14 cellular contexts compared by ENCODE assay signal in genomic region chr4:139816856-139817255, GRCh38.
DNase-seq lines count a peak whose midpoint lies in the region; ATAC-seq, FAIRE-seq and TF ChIP-seq lines count a peak whose summit lies in the region.
"Had no signal": no experiment of that assay in that cellular context is flagged by ENCODE, and none has a peak within 500 bp of the region (broad histone marks: within the 10 kb centered on the region; RNA-seq: fewer than 3 reads in every experiment).

No MANE protein-coding gene starts in this region.

- whole genome bisulfite sequencing in A549 (ENCODE audit: missing lambda C conversion rate): 95% methylated on average over 3 of the region's 3 CpGs
- 75 to 94% methylated on average over 1 to 3 of the region's 3 CpGs for WGBS in gastroesophageal sphincter (ENCODE audit: low coverage in 1 of 2), 2 donors

- no peak for TF ChIP-seq RAD21 in A549 (conservative IDR thresholded peaks at IDR 0.05 in 1 of 2, IDR thresholded peaks at IDR 0.05 in 1 of 2)

- TF ChIP-seq CTCF in A549 (IDR thresholded peaks at IDR 0.05) (no peak), gastroesophageal sphincter (IDR thresholded peaks at IDR 0.05) (no peak), osteocyte (IDR thresholded peaks at IDR 0.05) (no peak)
- TF ChIP-seq CTCF in CD4-positive, alpha-beta T cell (IDR thresholded peaks at IDR 0.05): no peak

- H3K36me3 Mint-ChIP-seq in osteocyte (ENCODE audit: unreplicated experiment): no peaks in the 10 kb centered on the region
- no peaks in the 10 kb centered on the region for H3K36me3 Mint-ChIP-seq in CD4-positive, alpha-beta T cell (ENCODE audit: low read depth)

- H3K4me3 Mint-ChIP-seq in osteocyte (ENCODE audit: unreplicated experiment): peak overlapping the region; percentile 78
- no peak overlapping the region for H3K4me3 Mint-ChIP-seq in CD4-positive, alpha-beta T cell
- H3K4me3 Mint-ChIP-seq: activated T-helper 1 cell treated with anti-CD3 and anti-CD28 coated beads, Interleukin-12 subunit alpha, Interleukin-12 subunit beta, Interleukin-2, Interleukin-4 antibody, amounts not matched to agents 30 ng/mL and 10 ng/mL and 1 ng/mL, durations not matched to agents 14 hours and 24 hours and 36 hours had no signal

- H3K9me3 ChIP-seq in A549: no peaks in the 10 kb centered on the region
- H3K9me3 ChIP-seq in gastroesophageal sphincter: no peaks in the 10 kb centered on the region
- no peaks in the 10 kb centered on the region for H3K9me3 ChIP-seq in CD4-positive, alpha-beta T cell (ENCODE audit: control insufficient read depth, low read length)
- H3K9me3 ChIP-seq: Caco-2 had no signal

- CTCF ChIA-PET in A549 (lab: Yijun Ruan, JAX): no interaction called here
- CTCF ChIA-PET in CD4-positive, alpha-beta T cell (lab: Charles Lee): no interaction called here

- no peak for TF ChIP-seq POLR2A in A549 (IDR thresholded peaks at IDR 0.05; ENCODE audit: low read length)
- TF ChIP-seq POLR2A in gastroesophageal sphincter (IDR thresholded peaks at IDR 0.05): no peak

- POLR2A ChIA-PET in A549 (lab: Yijun Ruan, JAX): no interaction called here
- POLR2A ChIA-PET in CD4-positive, alpha-beta T cell (lab: Charles Lee): no interaction called here

- H3K36me3 ChIP-seq in gastroesophageal sphincter: no peaks in the 10 kb centered on the region

- FAIRE-seq in A549 (lab: Jason Lieb, UNC): no peak
- FAIRE-seq: colon had no signal

- H3K4me1 Mint-ChIP-seq in osteocyte (ENCODE audit: unreplicated experiment): peaks cover 16% of the 10 kb centered on the region
- H3K4me1 Mint-ChIP-seq in CD4-positive, alpha-beta T cell (ENCODE audit: low read depth): no peaks in the 10 kb centered on the region

- H3K27ac ChIP-seq in A549: no peak overlapping the region
- H3K27ac ChIP-seq in gastroesophageal sphincter: peak overlapping the region in 3 of 4 donors; percentile 78 to 83 (median 81)
- no peak overlapping the region for H3K27ac ChIP-seq in CD4-positive, alpha-beta T cell (ENCODE audit: low read depth, low read length)

- intact Hi-C loops in CD4-positive, alpha-beta T cell (cut with DNase I, micrococcal nuclease): no loop called here

- H3K4me1 ChIP-seq in A549 (peaks cover 22% of the 10 kb centered on the region), gastroesophageal sphincter (peaks cover 8 to 36% (median 15%) of the 10 kb centered on the region in 3 donors)
- H3K4me1 ChIP-seq: Caco-2 had no signal

- peak; percentile 24 to 58; a peak in 2 of 6 replicates for ATAC-seq in A549
- ATAC-seq in gastroesophageal sphincter: no peak
- ATAC-seq in CD4-positive, alpha-beta T cell (ENCODE audit: poor library complexity): no peak

- H3K4me2 ChIP-seq in A549: no peak overlapping the region

- H3K4me3 ChIP-seq in A549 (no peak overlapping the region), gastroesophageal sphincter (no peak overlapping the region)

- no peaks in the 10 kb centered on the region for H3K27me3 Mint-ChIP-seq in osteocyte (ENCODE audit: unreplicated experiment)
- H3K27me3 Mint-ChIP-seq in CD4-positive, alpha-beta T cell: no peaks in the 10 kb centered on the region

- no peak overlapping the region for H3K27ac Mint-ChIP-seq in osteocyte (ENCODE audit: unreplicated experiment)
- no peak overlapping the region for H3K27ac Mint-ChIP-seq in CD4-positive, alpha-beta T cell
- H3K27ac Mint-ChIP-seq: activated T-helper 1 cell treated with anti-CD3 and anti-CD28 coated beads, Interleukin-12 subunit alpha, Interleukin-12 subunit beta, Interleukin-2, Interleukin-4 antibody, amounts not matched to agents 30 ng/mL and 10 ng/mL and 1 ng/mL, durations not matched to agents 14 hours and 24 hours and 36 hours had no signal

- TF ChIP-seq EP300 in A549 (IDR thresholded peaks at IDR 0.05) (no peak), gastroesophageal sphincter (IDR thresholded peaks at IDR 0.05) (no peak)

- peaks cover 5% of the 10 kb centered on the region for H3K9me3 Mint-ChIP-seq in osteocyte (ENCODE audit: unreplicated experiment)
- no peaks in the 10 kb centered on the region for H3K9me3 Mint-ChIP-seq in CD4-positive, alpha-beta T cell
- H3K9me3 Mint-ChIP-seq: activated T-helper 1 cell treated with anti-CD3 and anti-CD28 coated beads, Interleukin-12 subunit alpha, Interleukin-12 subunit beta, Interleukin-2, Interleukin-4 antibody, amounts not matched to agents 30 ng/mL and 10 ng/mL and 1 ng/mL, durations not matched to agents 14 hours and 24 hours and 36 hours had no signal

- H3K27me3 ChIP-seq in gastroesophageal sphincter: no peaks in the 10 kb centered on the region
- no peaks in the 10 kb centered on the region for H3K27me3 ChIP-seq in CD4-positive, alpha-beta T cell (ENCODE audit: control insufficient read depth, insufficient read depth, low read length)

- DNase-seq in A549 (ENCODE audit: low read depth in 1 of 2, low spot score in 1 of 2) (peak in 1 of 2 experiments; percentile 12), RKO (ENCODE audit: low spot score) (peak; percentile 3), osteocyte (ENCODE audit: extremely low spot score, unreplicated experiment) (no peak), T-helper 9 cell (no peak), AG08396 (ENCODE audit: low spot score) (no peak)
- no peak for DNase-seq in stimulated activated CD4-positive, alpha-beta T cell treated with anti-CD3 and anti-CD28 coated beads, Interleukin-15, amount 100 ng/mL, for 24 hours
- DNase-seq in CD4-positive, alpha-beta T cell: no peak
- DNase-seq: activated CD4-positive, alpha-beta T cell treated with anti-CD3 and anti-CD28 coated beads, Interleukin-2, amount 50 U/mL, for 48 hours; Caco-2; midbrain; stimulated activated CD4-positive, alpha-beta T cell treated with anti-CD3 and anti-CD28 coated beads, Interleukin-2, amount 100 ng/mL, for 48 hours had no signal

TF ChIP-seq in A549, 52 proteins besides CTCF, POLR2A, EP300 and RAD21:
- TF ChIP-seq JUNB (IDR thresholded peaks at IDR 0.05) (no peak), SMC3 (IDR thresholded peaks at IDR 0.05) (no peak), JUN (IDR thresholded peaks at IDR 0.05) (no peak), FOSB (CRISPR knock-in tag; IDR thresholded peaks at IDR 0.05) (no peak), KDM1A (IDR thresholded peaks at IDR 0.05; ENCODE audit: low read depth) (no peak), RCOR1 (IDR thresholded peaks at IDR 0.05; ENCODE audit: low read depth, low read length) (no peak), USF2 (IDR thresholded peaks at IDR 0.05) (no peak)
TF ChIP-seq in A549: peak in this region for 0.

Comparison
In these comparisons a context has a peak if more than half of its experiments do, and no peak if none do; other contexts are left out.
1. ATAC-seq: peak in A549 (2 of 2); none in gastroesophageal sphincter (single experiment) and CD4-positive, alpha-beta T cell (single experiment).
2. H3K27ac ChIP-seq: peak in gastroesophageal sphincter (3 of 4); none in A549 (0 of 2) and CD4-positive, alpha-beta T cell (single experiment).